Comparison of ENCODE assay signal across 8 cellular contexts in the genomic region with DNA sequence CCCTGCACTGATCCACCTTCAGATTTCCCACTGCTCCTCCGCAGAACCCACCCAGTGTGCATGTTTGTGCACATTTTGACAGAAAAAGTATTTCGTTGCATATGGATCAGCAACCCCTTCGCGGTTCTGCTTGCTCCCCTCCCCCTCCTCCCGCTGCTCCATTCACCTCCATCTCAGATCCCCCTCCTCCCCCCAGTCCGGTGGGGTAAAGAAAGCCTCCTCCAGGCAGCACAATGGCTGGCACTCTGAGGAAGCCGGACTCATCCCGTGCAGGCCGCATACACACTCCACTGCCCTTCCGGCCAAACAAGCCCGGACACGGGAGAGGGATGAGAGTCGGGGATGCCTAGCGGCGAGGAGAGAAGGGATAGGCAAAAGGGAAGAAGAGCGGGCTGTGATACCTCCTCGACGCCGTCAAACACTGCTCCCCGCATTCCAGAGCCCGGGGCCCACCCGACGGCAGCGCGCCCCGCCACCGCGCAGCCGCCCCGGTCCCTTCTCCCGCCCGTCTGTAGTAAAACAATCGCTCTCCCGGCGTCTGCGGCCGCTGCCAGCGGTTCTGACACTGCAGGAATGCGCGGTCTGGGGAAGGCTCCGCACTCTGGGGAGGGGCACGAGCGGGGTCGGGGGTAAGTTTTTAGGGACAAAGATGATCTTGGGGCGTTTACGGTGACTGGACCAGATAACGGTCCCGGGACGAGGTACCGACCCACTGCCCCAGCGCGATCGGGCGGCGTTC. TPM values are rescaled to one million over a fixed set of nuclear protein-coding genes. Genes with fewer than 3 reads are reported as not detected.
DNase-seq lines count a peak whose midpoint lies in the region.

No MANE protein-coding gene starts in this region.

- no peaks in the 10 kb centered on the region for H3K9me3 ChIP-seq in NT2/D1 (ENCODE audit: insufficient read depth, low read length)
- H3K9me3 ChIP-seq in skeletal muscle satellite cell (replicated peaks; ENCODE audit: low read length) = no peaks in the 10 kb centered on the region

- peak; percentile 3 for DNase-seq in NCI-H1105 (lab: John Stamatoyannopoulos, UW)
- no peak for DNase-seq in NCI-H1105 treated with DMSO at 0.1 percent for 48 hours (lab: John Stamatoyannopoulos, UW)
- DNase-seq in NT2/D1 (ENCODE audit: low read depth, low spot score) = no peak
- peak; percentile 55 for DNase-seq in cerebellum (ENCODE audit: low spot score)
- peak; percentile 65 for DNase-seq in islet precursor cell
- no peak for DNase-seq in HuH-7.5 (ENCODE audit: low spot score)
- DNase-seq in SK-N-DZ (ENCODE audit: low spot score) = no peak

- peak overlapping the region; percentile 55 for H3K4me3 ChIP-seq in NT2/D1 (ENCODE audit: insufficient read length, low read depth)
- peak overlapping the region; percentile 82 for H3K4me3 ChIP-seq in skeletal muscle satellite cell (ENCODE audit: low read length)

- H3K36me3 ChIP-seq in NT2/D1 (ENCODE audit: insufficient read depth, insufficient read length, low read length) (no peaks in the 10 kb centered on the region), skeletal muscle satellite cell (ENCODE audit: insufficient read depth, low read length) (no peaks in the 10 kb centered on the region)

- peak overlapping the region; percentile 71 for H3K9ac ChIP-seq in NT2/D1 (ENCODE audit: insufficient read length, low read depth)
- H3K9ac ChIP-seq in skeletal muscle satellite cell (ENCODE audit: low read depth, low read length) = peak overlapping the region; percentile 68

- H3K4me2 ChIP-seq in skeletal muscle satellite cell (ENCODE audit: low read length) = peak overlapping the region; percentile 95

- H3K27me3 ChIP-seq in NT2/D1 (ENCODE audit: insufficient read depth, insufficient read length) = peaks cover 26% of the 10 kb centered on the region
- peaks cover 21% of the 10 kb centered on the region for H3K27me3 ChIP-seq in skeletal muscle satellite cell (ENCODE audit: control insufficient read depth, insufficient read depth, low read length)

- H3K4me1 ChIP-seq in NT2/D1 (ENCODE audit: insufficient read depth, insufficient read length) (no peaks in the 10 kb centered on the region), skeletal muscle satellite cell (ENCODE audit: control insufficient read depth, insufficient read depth, low read length) (peaks cover 11% of the 10 kb centered on the region)

RNA-seq across cellular contexts. Expression of a gene that starts 0.9 kb away (rescaled TPM):
- 131 TPM for total RNA-seq in cerebellum
- 35.0 and 43.2 TPM in 2 replicates for total RNA-seq in skeletal muscle satellite cell (2012; rRNA removed)
- 3.9 and 4.6 TPM in 2 replicates for polyA plus RNA-seq in SK-N-DZ (2014; cell fraction: cytosol; rRNA removed)
- 1.6 and 1.9 TPM in 2 replicates for polyA plus RNA-seq in SK-N-DZ (2014; cell fraction: nucleus; rRNA removed)

Comparison
In these comparisons a context has a peak if more than half of its experiments do, and no peak if none do; other contexts are left out.
1. DNase-seq: peak in NCI-H1105 (single experiment), cerebellum (single experiment) and islet precursor cell (single experiment); none in NCI-H1105 treated with DMSO at 0.1 percent for 48 hours (single experiment), NT2/D1 (single experiment), HuH-7.5 (single experiment) and SK-N-DZ (single experiment).